Comparison of ENCODE assay signal across 13 cellular contexts in genomic region chr6:116397960-116398359, GRCh38. TPM values are rescaled to one million over a fixed set of nuclear protein-coding genes. Genes with fewer than 3 reads are reported as not detected.
DNase-seq lines count a peak whose midpoint lies in the region; ATAC-seq, FAIRE-seq and TF ChIP-seq lines count a peak whose summit lies in the region.
"Had no signal": no experiment of that assay in that cellular context is flagged by ENCODE, and none has a peak within 500 bp of the region (broad histone marks: within the 10 kb centered on the region; RNA-seq: fewer than 3 reads in every experiment).

No MANE protein-coding gene starts in this region.

- peak overlapping the region; percentile 48 for H3K9ac ChIP-seq in keratinocyte (ENCODE audit: control insufficient read depth, extremely low read depth, insufficient read depth, low read length)

- no peaks in the 10 kb centered on the region for H3K9me1 ChIP-seq in keratinocyte (ENCODE audit: control insufficient read depth, extremely low read depth, insufficient read depth, low read length)

- peak overlapping the region; percentile 53 for H3K4me2 ChIP-seq in keratinocyte (ENCODE audit: control insufficient read depth, extremely low read depth, insufficient read depth, low read depth, low read length)

- H2AFZ ChIP-seq in keratinocyte (ENCODE audit: control insufficient read depth, low read length), result no peak overlapping the region

- no peak for TF ChIP-seq POLR2A in transverse colon (IDR thresholded peaks at IDR 0.05)

- H3K9me3 ChIP-seq in keratinocyte (ENCODE audit: control insufficient read depth, low read depth, low read length), result no peaks in the 10 kb centered on the region
- no peaks in the 10 kb centered on the region for H3K9me3 ChIP-seq in transverse colon

- dilution Hi-C loops in keratinocyte (cut with MboI; ENCODE audit: extremely low pct_ligation_motif_present, low sequenced_read_pairs), result no loop called here

- H3K4me3 ChIP-seq in brain microvascular endothelial cell (ENCODE audit: low read depth, low read length) (peak overlapping the region; percentile 0), keratinocyte (ENCODE audit: control insufficient read depth in 2 of 3, extremely low read depth in 1 of 3, insufficient read depth in 2 of 3, low read depth in 1 of 3, low read length in 3 of 3) (peak overlapping the region in 1 of 3 experiments; percentile 31), transverse colon (no peak overlapping the region)

- DNase-seq in HS-27A (ENCODE audit: low read depth), result peak; percentile 66
- DNase-seq in brain microvascular endothelial cell, result no peak
- no peak for DNase-seq in keratinocyte (ENCODE audit: low read depth, low spot score)
- DNase-seq in transverse colon, result no peak
- no peak for DNase-seq in central memory CD4-positive, alpha-beta T cell
- no peak for DNase-seq in NCI-H187 treated with DMSO at 0.1 percent for 48 hours (lab: John Stamatoyannopoulos, UW)
- DNase-seq: activated T-cell treated with anti-CD3 and anti-CD28 coated beads for 4 hours, NCI-H510A had no signal

- in situ Hi-C loops in brain microvascular endothelial cell (cut with HindIII; ENCODE audit: low pct_ligation_motif_present, low sequenced_read_pairs), result no loop called here
- in situ Hi-C loops in transverse colon (cut with MboI; ENCODE audit: low pct_ligation_motif_present in 1 of 4, low pct_unique_long_range_greater_than_20kb in 1 of 4, low sequenced_read_pairs in 3 of 4), result no loop called here

- H3K4me1 ChIP-seq in keratinocyte (ENCODE audit: control insufficient read depth, extremely low read depth, insufficient read depth, low read length) (peaks cover 30% of the 10 kb centered on the region), transverse colon (peaks cover 0 to 10% (median 0%) of the 10 kb centered on the region in 4 donors)

- no peak for FAIRE-seq in keratinocyte (lab: Jason Lieb, UNC)
- FAIRE-seq: D721Med, islet of Langerhans had no signal

- no peaks in the 10 kb centered on the region for H3K27me3 ChIP-seq in brain microvascular endothelial cell (replicated peaks)
- H3K27me3 ChIP-seq in keratinocyte (ENCODE audit: control insufficient read depth, extremely low read depth, insufficient read depth, low read length), result no peaks in the 10 kb centered on the region
- no peaks in the 10 kb centered on the region for H3K27me3 ChIP-seq in transverse colon

- peaks cover 92% of the 10 kb centered on the region for H3K79me2 ChIP-seq in keratinocyte (ENCODE audit: control insufficient read depth, insufficient read depth, low read length)

- no peak for TF ChIP-seq EP300 in transverse colon (IDR thresholded peaks at IDR 0.05; ENCODE audit: low read depth)

- no peak for ATAC-seq in HG02588 (IDR thresholded peaks at IDR 0.05; ENCODE audit: unreplicated experiment)

- peaks cover 4% of the 10 kb centered on the region for H3K36me3 ChIP-seq in brain microvascular endothelial cell (replicated peaks)
- H3K36me3 ChIP-seq in keratinocyte (ENCODE audit: control insufficient read depth in 2 of 2, extremely low read depth in 1 of 2, insufficient read depth in 2 of 2, low read length in 2 of 2), result peaks cover 5 to 12% of the 10 kb centered on the region in 2 experiments
- no peaks in the 10 kb centered on the region for H3K36me3 ChIP-seq in transverse colon

- peak overlapping the region; percentile 90 for H3K27ac ChIP-seq in brain microvascular endothelial cell
- H3K27ac ChIP-seq in keratinocyte (ENCODE audit: control insufficient read depth, insufficient read depth, low read length), result peak overlapping the region; percentile 74
- peak overlapping the region in 3 of 4 donors; percentile 16 to 34 (median 22) for H3K27ac ChIP-seq in transverse colon
- H3K27ac ChIP-seq: HL-60, VCaP had no signal

- 53 to 75% methylated on average over 1 of the region's 1 CpG for WGBS in transverse colon (ENCODE audit: low coverage in 1 of 2), 2 donors

- intact Hi-C loops in transverse colon (cut with DNase I; ENCODE audit: low total_unique reads), result no loop called here

- TF ChIP-seq CTCF in brain microvascular endothelial cell (IDR thresholded peaks at IDR 0.05; ENCODE audit: low read depth, low read length, missing control alignments), result no peak
- TF ChIP-seq CTCF in keratinocyte (optimal IDR thresholded peaks at IDR 0.05 in 1 of 3, IDR thresholded peaks at IDR 0.05 in 1 of 3, conservative IDR thresholded peaks at IDR 0.05 in 1 of 3; ENCODE audit: extremely low read depth in 1 of 3, insufficient read depth in 2 of 3, low read length in 3 of 3), result no peak
- TF ChIP-seq CTCF in transverse colon (IDR thresholded peaks at IDR 0.05), result no peak

- no peaks in the 10 kb centered on the region for H4K20me1 ChIP-seq in keratinocyte (ENCODE audit: control insufficient read depth, extremely low read depth, insufficient read depth, low read length)

RNA-seq across cellular contexts. Expression of gene DSE, which starts 27.2 kb away (rescaled TPM):
- polyA plus RNA-seq in keratinocyte, result 87.6 to 144 TPM (median 99.7 TPM) in 3 replicates
- 39.1 TPM for polyA plus RNA-seq in keratinocyte (2011; ENCODE audit: low read depth)
- polyA plus RNA-seq in keratinocyte (2011; cell fraction: cytosol; rRNA removed), result 37.0 and 60.3 TPM in 2 replicates
- 124 and 141 TPM in 2 replicates for polyA plus RNA-seq in keratinocyte (2011; cell fraction: nucleus; rRNA removed)
- polyA plus RNA-seq in keratinocyte (2012; ENCODE audit: low replicate concordance), result 54.9 and 70.3 TPM in 2 replicates
- 179 to 186 TPM (median 184 TPM) in 3 replicates for polyA minus RNA-seq in keratinocyte
- polyA minus RNA-seq in keratinocyte (2011; cell fraction: cytosol; rRNA and poly(A)+ RNA removed), result 57.2 TPM
- 150 and 256 TPM in 2 replicates for polyA minus RNA-seq in keratinocyte (2011; cell fraction: nucleus; rRNA and poly(A)+ RNA removed)
- total RNA-seq in transverse colon, result 10 to 100 TPM in 2 of 4 donors, 1 to 10 TPM in 2; 3.8 to 16.7 (median 9.2) TPM

Comparison
In these comparisons a context has a peak if more than half of its experiments do, and no peak if none do; other contexts are left out.
1. H3K27ac ChIP-seq: peak in every context shown above with its lines; median percentile 90 in brain microvascular endothelial cell; 74 in keratinocyte; 22 in transverse colon.